12 cellular contexts compared by ENCODE assay signal in the genomic region with DNA sequence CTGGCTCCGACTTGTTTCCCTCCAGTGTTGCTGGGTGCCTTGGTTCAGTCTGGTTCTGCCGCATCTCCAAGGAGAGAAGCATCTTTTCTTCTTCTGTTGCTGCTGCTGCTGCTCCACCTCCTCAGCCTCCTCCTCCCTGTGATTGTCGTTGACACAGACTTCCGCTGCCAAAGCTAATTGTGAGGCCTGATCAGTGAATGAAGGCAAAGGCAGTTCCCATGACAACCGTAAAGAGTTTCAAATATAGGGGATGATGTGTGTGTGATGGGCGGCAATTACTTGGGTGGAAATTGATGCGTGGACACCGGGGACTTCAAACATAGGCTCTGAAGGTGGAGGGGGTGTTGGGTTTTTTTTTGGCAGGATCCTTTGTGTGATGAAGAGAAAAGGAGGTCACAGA. TPM values are rescaled to one million over a fixed set of nuclear protein-coding genes. Genes with fewer than 3 reads are reported as not detected.
DNase-seq lines count a peak whose midpoint lies in the region; ATAC-seq and TF ChIP-seq lines count a peak whose summit lies in the region.
"Had no signal": no experiment of that assay in that cellular context is flagged by ENCODE, and none has a peak within 500 bp of the region (broad histone marks: within the 10 kb centered on the region; RNA-seq: fewer than 3 reads in every experiment).

No MANE protein-coding gene starts in this region.

- H3K27ac Mint-ChIP-seq in activated CD8-positive, alpha-beta T cell treated with anti-CD3 and anti-CD28 coated beads for 36 hours: peak overlapping the region; percentile 68
- no peak overlapping the region for H3K27ac Mint-ChIP-seq in activated CD8-positive, alpha-beta T cell treated with anti-CD3 and anti-CD28 coated beads, Interleukin-2, amount 10 ng/mL, durations not matched to agents 7 days and 5 days
- H3K27ac Mint-ChIP-seq in T-helper 2 cell treated with Interferon-gamma antibody and Interleukin-4, amounts not matched to agents 5 μg/mL and 100 μg/mL, for 36 hours: peak overlapping the region; percentile 37
- peak overlapping the region; percentile 83 for H3K27ac Mint-ChIP-seq in stimulated activated effector memory CD8-positive, alpha-beta T cell treated with anti-CD3 and anti-CD28 coated beads, Interleukin-12 subunit alpha, Interleukin-12 subunit beta, amount 100 ng/mL, for 72 hours

- no peak for ATAC-seq in activated CD8-positive, alpha-beta T cell treated with anti-CD3 and anti-CD28 coated beads for 36 hours
- no peak for ATAC-seq in activated CD8-positive, alpha-beta T cell treated with anti-CD3 and anti-CD28 coated beads, Interleukin-2, amount 10 ng/mL, durations not matched to agents 7 days and 5 days
- no peak for ATAC-seq in stimulated activated effector memory CD8-positive, alpha-beta T cell treated with anti-CD3 and anti-CD28 coated beads, Interleukin-12 subunit alpha, Interleukin-12 subunit beta, amount 100 ng/mL, for 72 hours
- ATAC-seq in GM21619 (IDR thresholded peaks at IDR 0.05; ENCODE audit: unreplicated experiment): no peak

- peaks cover 79% of the 10 kb centered on the region for H3K4me1 Mint-ChIP-seq in activated CD8-positive, alpha-beta T cell treated with anti-CD3 and anti-CD28 coated beads for 36 hours (ENCODE audit: low read depth)
- H3K4me1 Mint-ChIP-seq in activated CD8-positive, alpha-beta T cell treated with anti-CD3 and anti-CD28 coated beads, Interleukin-2, amount 10 ng/mL, durations not matched to agents 7 days and 5 days (ENCODE audit: low read depth): peaks cover 54% of the 10 kb centered on the region
- peaks cover 56% of the 10 kb centered on the region for H3K4me1 Mint-ChIP-seq in T-helper 2 cell treated with Interferon-gamma antibody and Interleukin-4, amounts not matched to agents 5 μg/mL and 100 μg/mL, for 36 hours (ENCODE audit: low read depth)
- H3K4me1 Mint-ChIP-seq in stimulated activated effector memory CD8-positive, alpha-beta T cell treated with anti-CD3 and anti-CD28 coated beads, Interleukin-12 subunit alpha, Interleukin-12 subunit beta, amount 100 ng/mL, for 72 hours: peaks cover 78% of the 10 kb centered on the region

- POLR2A ChIA-PET in activated CD8-positive, alpha-beta T cell treated with anti-CD3 and anti-CD28 coated beads for 36 hours (lab: Charles Lee): interaction anchor here (0.7 to 1.0 kb wide), 2 partner anchors 9 to 12 kb away, joined by 3 read pairs; no protein-coding TSS in a partner anchor
- POLR2A ChIA-PET in activated CD8-positive, alpha-beta T cell treated with anti-CD3 and anti-CD28 coated beads, Interleukin-2, amount 10 ng/mL, durations not matched to agents 7 days and 5 days (lab: Charles Lee): interaction anchor here (1.0 kb wide), 1 partner anchor 10 kb away, joined by 3 read pairs; no protein-coding TSS in a partner anchor

- no peak for TF ChIP-seq CTCF in activated CD8-positive, alpha-beta T cell treated with anti-CD3 and anti-CD28 coated beads for 36 hours (IDR thresholded peaks at IDR 0.05)

- intact Hi-C loops in activated CD8-positive, alpha-beta T cell treated with anti-CD3 and anti-CD28 coated beads for 36 hours (cut with micrococcal nuclease): no loop called here

- CTCF ChIA-PET in activated CD8-positive, alpha-beta T cell treated with anti-CD3 and anti-CD28 coated beads for 36 hours (lab: Charles Lee): interaction anchor here (1.0 to 1.9 kb wide), 4 partner anchors 11 to 180 kb away, joined by 3 to 7 read pairs (median 4); a partner anchor contains a TSS
- CTCF ChIA-PET in activated CD8-positive, alpha-beta T cell treated with anti-CD3 and anti-CD28 coated beads, Interleukin-2, amount 10 ng/mL, durations not matched to agents 7 days and 5 days (lab: Charles Lee): interaction anchor here (0.6 to 1.4 kb wide), 2 partner anchors 138 to 174 kb away, joined by 3 read pairs; no protein-coding TSS in a partner anchor

- peaks cover 15% of the 10 kb centered on the region for H3K36me3 Mint-ChIP-seq in activated CD8-positive, alpha-beta T cell treated with anti-CD3 and anti-CD28 coated beads for 36 hours (ENCODE audit: low read depth)
- peaks cover 6% of the 10 kb centered on the region for H3K36me3 Mint-ChIP-seq in activated CD8-positive, alpha-beta T cell treated with anti-CD3 and anti-CD28 coated beads, Interleukin-2, amount 10 ng/mL, durations not matched to agents 7 days and 5 days (ENCODE audit: low read depth)
- H3K36me3 Mint-ChIP-seq in T-helper 2 cell treated with Interferon-gamma antibody and Interleukin-4, amounts not matched to agents 5 μg/mL and 100 μg/mL, for 36 hours (ENCODE audit: low read depth): peaks cover 12% of the 10 kb centered on the region
- H3K36me3 Mint-ChIP-seq in stimulated activated effector memory CD8-positive, alpha-beta T cell treated with anti-CD3 and anti-CD28 coated beads, Interleukin-12 subunit alpha, Interleukin-12 subunit beta, amount 100 ng/mL, for 72 hours: peaks cover 18% of the 10 kb centered on the region

- peak; percentile 36 for DNase-seq in activated CD8-positive, alpha-beta T cell treated with anti-CD3 and anti-CD28 coated beads for 36 hours
- DNase-seq in activated CD8-positive, alpha-beta T cell treated with anti-CD3 and anti-CD28 coated beads, Interleukin-2, amount 10 ng/mL, durations not matched to agents 7 days and 5 days: no peak
- no peak for DNase-seq in T-helper 2 cell treated with Interferon-gamma antibody and Interleukin-4, amounts not matched to agents 5 μg/mL and 100 μg/mL, for 36 hours (ENCODE audit: low spot score)
- DNase-seq in central memory CD4-positive, alpha-beta T cell: peak; percentile 66
- DNase-seq in stimulated activated effector memory CD8-positive, alpha-beta T cell treated with anti-CD3 and anti-CD28 coated beads, Interleukin-12 subunit alpha, Interleukin-12 subunit beta, amount 100 ng/mL, for 72 hours (ENCODE audit: low spot score in 2 of 2): no peak
- no peak for DNase-seq in NK-92 treated with Interleukin-12 subunit alpha and Interleukin-12 subunit beta, amount 100 ng/mL, for 24 hours (lab: John Stamatoyannopoulos, UW)
- DNase-seq in NCI-H446 treated with DMSO at 0.1 percent for 48 hours (lab: John Stamatoyannopoulos, UW): no peak
- DNase-seq: cortex of kidney, DMS79 treated with DMSO at 0.1 percent for 48 hours, NCI-H2171 treated with DMSO at 0.1 percent for 48 hours, PC-9 had no signal

- H3K27me3 Mint-ChIP-seq in activated CD8-positive, alpha-beta T cell treated with anti-CD3 and anti-CD28 coated beads for 36 hours: no peaks in the 10 kb centered on the region
- no peaks in the 10 kb centered on the region for H3K27me3 Mint-ChIP-seq in activated CD8-positive, alpha-beta T cell treated with anti-CD3 and anti-CD28 coated beads, Interleukin-2, amount 10 ng/mL, durations not matched to agents 7 days and 5 days (ENCODE audit: low read depth)
- no peaks in the 10 kb centered on the region for H3K27me3 Mint-ChIP-seq in T-helper 2 cell treated with Interferon-gamma antibody and Interleukin-4, amounts not matched to agents 5 μg/mL and 100 μg/mL, for 36 hours (ENCODE audit: low read depth)

- H3K4me3 Mint-ChIP-seq in activated CD8-positive, alpha-beta T cell treated with anti-CD3 and anti-CD28 coated beads for 36 hours: no peak overlapping the region
- H3K4me3 Mint-ChIP-seq in activated CD8-positive, alpha-beta T cell treated with anti-CD3 and anti-CD28 coated beads, Interleukin-2, amount 10 ng/mL, durations not matched to agents 7 days and 5 days: no peak overlapping the region
- no peak overlapping the region for H3K4me3 Mint-ChIP-seq in T-helper 2 cell treated with Interferon-gamma antibody and Interleukin-4, amounts not matched to agents 5 μg/mL and 100 μg/mL, for 36 hours
- peak overlapping the region; percentile 7 for H3K4me3 Mint-ChIP-seq in stimulated activated effector memory CD8-positive, alpha-beta T cell treated with anti-CD3 and anti-CD28 coated beads, Interleukin-12 subunit alpha, Interleukin-12 subunit beta, amount 100 ng/mL, for 72 hours

- no peaks in the 10 kb centered on the region for H3K9me3 Mint-ChIP-seq in activated CD8-positive, alpha-beta T cell treated with anti-CD3 and anti-CD28 coated beads for 36 hours
- H3K9me3 Mint-ChIP-seq in activated CD8-positive, alpha-beta T cell treated with anti-CD3 and anti-CD28 coated beads, Interleukin-2, amount 10 ng/mL, durations not matched to agents 7 days and 5 days (ENCODE audit: insufficient read depth): no peaks in the 10 kb centered on the region
- H3K9me3 Mint-ChIP-seq in T-helper 2 cell treated with Interferon-gamma antibody and Interleukin-4, amounts not matched to agents 5 μg/mL and 100 μg/mL, for 36 hours: no peaks in the 10 kb centered on the region
- H3K9me3 Mint-ChIP-seq in stimulated activated effector memory CD8-positive, alpha-beta T cell treated with anti-CD3 and anti-CD28 coated beads, Interleukin-12 subunit alpha, Interleukin-12 subunit beta, amount 100 ng/mL, for 72 hours: no peaks in the 10 kb centered on the region

RNA-seq across cellular contexts. Expression of a gene that starts 13.7 kb away (rescaled TPM):
- total RNA-seq in activated CD8-positive, alpha-beta T cell treated with anti-CD3 and anti-CD28 coated beads for 36 hours: 10 to 100 TPM; 15.5 to 16.4 TPM
- 10 to 100 TPM; 20.4 to 20.9 TPM for total RNA-seq in activated CD8-positive, alpha-beta T cell treated with anti-CD3 and anti-CD28 coated beads, Interleukin-2, amount 10 ng/mL, durations not matched to agents 7 days and 5 days

Comparison
In these comparisons a context has a peak if more than half of its experiments do, and no peak if none do; other contexts are left out.
1. DNase-seq: peak in activated CD8-positive, alpha-beta T cell treated with anti-CD3 and anti-CD28 coated beads for 36 hours (single experiment) and central memory CD4-positive, alpha-beta T cell (single experiment); none in activated CD8-positive, alpha-beta T cell treated with anti-CD3 and anti-CD28 coated beads, Interleukin-2, amount 10 ng/mL, durations not matched to agents 7 days and 5 days (single experiment), T-helper 2 cell treated with Interferon-gamma antibody and Interleukin-4, amounts not matched to agents 5 μg/mL and 100 μg/mL, for 36 hours (single experiment), stimulated activated effector memory CD8-positive, alpha-beta T cell treated with anti-CD3 and anti-CD28 coated beads, Interleukin-12 subunit alpha, Interleukin-12 subunit beta, amount 100 ng/mL, for 72 hours (0 of 2), NK-92 treated with Interleukin-12 subunit alpha and Interleukin-12 subunit beta, amount 100 ng/mL, for 24 hours (single experiment) and NCI-H446 treated with DMSO at 0.1 percent for 48 hours (single experiment).